Comparison of ENCODE assay signal across 18 cellular contexts in genomic region chr13:28048768-28049167, GRCh38. TPM values are rescaled to one million over a fixed set of nuclear protein-coding genes. Genes with fewer than 3 reads are reported as not detected.
"Had no signal": no experiment of that assay in that cellular context is flagged by ENCODE, and none has a peak within 500 bp of the region (broad histone marks: within the 10 kb centered on the region; RNA-seq: fewer than 3 reads in every experiment).

No MANE protein-coding gene starts in this region.

- H3K27me3 ChIP-seq: adrenal gland had no signal

- H3K4me3 Mint-ChIP-seq: activated naive CD4-positive, alpha-beta T cell treated with anti-CD3 and anti-CD28 coated beads, Interleukin-2, amount 50 U/mL, for 24 hours; nephron progenitor cell had no signal

- H3K36me3 Mint-ChIP-seq: activated naive CD4-positive, alpha-beta T cell treated with anti-CD3 and anti-CD28 coated beads, Interleukin-2, amount 50 U/mL, for 24 hours had no signal

- H3K4me3 ChIP-seq: adrenal gland had no signal

- H3K27ac Mint-ChIP-seq: activated naive CD4-positive, alpha-beta T cell treated with anti-CD3 and anti-CD28 coated beads, Interleukin-2, amount 50 U/mL, for 24 hours; nephron progenitor cell had no signal

- H3K4me1 ChIP-seq: adrenal gland had no signal

- H3K9me3 Mint-ChIP-seq: activated naive CD4-positive, alpha-beta T cell treated with anti-CD3 and anti-CD28 coated beads, Interleukin-2, amount 50 U/mL, for 24 hours; nephron progenitor cell had no signal

- DNase-seq: activated CD4-positive, CD25-positive, alpha-beta regulatory T cell treated with anti-CD3 and anti-CD28 coated beads, Interleukin-2, amount 50 U/mL, for 72 hours; activated effector memory CD4-positive, alpha-beta T cell treated with anti-CD3 and anti-CD28 coated beads, Interleukin-2, amount 50 U/mL, for 16 hours; activated T-cell treated with anti-CD3 and anti-CD28 coated beads, Interleukin-2, amount 50 U/mL, for 1 hour; adrenal gland; dermis blood vessel endothelial cell; foreskin melanocyte; head of caudate nucleus; nephron progenitor cell; occipital lobe; stimulated activated CD4-positive, alpha-beta T cell treated with anti-CD3 and anti-CD28 coated beads, Interleukin-15, amount 100 ng/mL, for 24 hours; stimulated activated CD4-positive, alpha-beta T cell treated with anti-CD3 and anti-CD28 coated beads, Interleukin-4, amount 100 ng/mL, for 1 hour; stimulated activated naive CD4-positive, alpha-beta T cell treated with Interleukin-2 at 50 U/mL for 16 hours; substantia nigra; trophoblast cell had no signal

- H3K27ac ChIP-seq: adrenal gland, epithelial cell of prostate had no signal

- H3K36me3 ChIP-seq: adrenal gland had no signal

- H3K9me3 ChIP-seq: adrenal gland had no signal

RNA-seq across cellular contexts. Expression of gene FLT3, which starts 51.6 kb away (rescaled TPM):
- total RNA-seq: chondrocyte, dermis blood vessel endothelial cell, fibroblast of lung had no signal
- polyA plus RNA-seq: fibroblast of lung had no signal
